ENCODE assay signal across 22 cellular contexts in genomic region chr7:72997441-72997840, GRCh38. TPM values are rescaled to one million over a fixed set of nuclear protein-coding genes. Genes with fewer than 3 reads are reported as not detected.
"Had no signal": no experiment of that assay in that cellular context is flagged by ENCODE, and none has a peak within 500 bp of the region (broad histone marks: within the 10 kb centered on the region; RNA-seq: fewer than 3 reads in every experiment).

No MANE protein-coding gene starts in this region.

RNA-seq across cellular contexts. Expression of gene TRIM74, which starts 28.2 kb away (rescaled TPM):
- total RNA-seq: epithelial cell of proximal tubule, left ventricle myocardium inferior, pulmonary artery endothelial cell, sigmoid colon, skeletal muscle tissue, urinary bladder had no signal

RNA-seq across cellular contexts. Expression of gene SPDYE8, which starts 32.1 kb away (rescaled TPM):
- total RNA-seq: chondrocyte; colonic mucosa; endodermal cell; endothelial cell of umbilical vein; epithelial cell of proximal tubule; esophagus squamous epithelium; kidney; left ventricle myocardium inferior; mononuclear cell; natural killer cell treated with Interleukin-12 subunit alpha and Interleukin-12 subunit beta and Interleukin-15 and Interleukin-18, amount 100 ng/mL, for 72 hours; neural crest cell; omental fat pad; pancreas; posterior vena cava; pulmonary artery endothelial cell; sigmoid colon; skeletal muscle tissue; subcutaneous adipose tissue; thyroid gland; urinary bladder had no signal
- polyA plus RNA-seq: endothelial cell of umbilical vein, lung, pancreas, sigmoid colon, stomach, urinary bladder had no signal
